In the genomic region with DNA sequence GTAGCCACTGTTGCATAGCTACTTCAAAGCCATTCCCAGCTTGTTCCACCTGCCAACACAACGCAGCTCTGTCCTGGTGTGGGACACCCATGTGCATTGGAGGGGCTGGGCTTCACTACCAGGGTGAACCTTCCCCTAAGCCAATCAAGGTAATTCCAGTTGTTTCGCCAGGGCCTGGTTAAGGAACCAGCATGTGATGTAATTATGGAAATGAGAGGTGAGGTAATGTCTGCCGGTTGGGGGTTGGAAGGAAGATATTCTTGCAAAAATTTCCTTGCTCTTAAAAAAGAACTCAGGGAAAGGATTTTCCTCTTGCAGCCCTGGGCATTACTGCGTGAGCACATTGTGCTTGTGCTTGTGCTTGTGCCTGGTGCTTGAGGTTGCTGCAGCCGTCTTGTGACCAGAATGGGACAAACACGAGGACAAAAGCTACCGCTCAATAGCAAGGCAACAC, we compare ENCODE assay signal across 2 cellular contexts.
TF ChIP-seq lines count a peak whose summit lies in the region.

No MANE protein-coding gene starts in this region.

TF ChIP-seq in IMR-90, 13 proteins besides CTCF, POLR2A, EP300 and RAD21:
- TF ChIP-seq CEBPB (IDR thresholded peaks at IDR 0.05; ENCODE audit: low read depth, low read length) (0 out of 2 replicates have a peak, but pooled peaks have one; percentile 27), SMC3 (IDR thresholded peaks at IDR 0.05; ENCODE audit: low read depth, low read length) (no peak)
TF ChIP-seq in IMR-90: peak in this region for 1.

TF ChIP-seq in HepG2, 621 proteins besides CTCF, POLR2A, EP300 and RAD21:
- TF ChIP-seq, protein P1, sequence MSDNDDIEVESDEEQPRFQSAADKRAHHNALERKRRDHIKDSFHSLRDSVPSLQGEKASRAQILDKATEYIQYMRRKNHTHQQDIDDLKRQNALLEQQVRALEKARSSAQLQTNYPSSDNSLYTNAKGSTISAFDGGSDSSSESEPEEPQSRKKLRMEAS (IDR thresholded peaks at IDR 0.05) = 0 out of 2 replicates have a peak, but pooled peaks have one; percentile 19
- TF ChIP-seq MYNN (CRISPR knock-in tag; IDR thresholded peaks at IDR 0.05; ENCODE audit: low read depth) (no peak), HDAC1 (CRISPR knock-in tag; IDR thresholded peaks at IDR 0.05) (0 out of 2 replicates have a peak, but pooled peaks have one; percentile 51), MYC (CRISPR knock-in tag; IDR thresholded peaks at IDR 0.05; ENCODE audit: borderline replicate concordance) (0 out of 2 replicates have a peak, but pooled peaks have one; percentile 33), CEBPG (CRISPR knock-in tag; IDR thresholded peaks at IDR 0.05) (peak; percentile 22; the same call in 1 of the 2 replicates), SAP130 (CRISPR knock-in tag; IDR thresholded peaks at IDR 0.05; ENCODE audit: low read depth) (peak; percentile 36; the same call in 1 of the 2 replicates), SP5 (CRISPR knock-in tag; IDR thresholded peaks at IDR 0.05; ENCODE audit: borderline replicate concordance, low read depth) (no peak), NR2C2 (CRISPR knock-in tag; IDR thresholded peaks at IDR 0.05; ENCODE audit: borderline replicate concordance) (no peak)
- TF ChIP-seq, protein P2, sequence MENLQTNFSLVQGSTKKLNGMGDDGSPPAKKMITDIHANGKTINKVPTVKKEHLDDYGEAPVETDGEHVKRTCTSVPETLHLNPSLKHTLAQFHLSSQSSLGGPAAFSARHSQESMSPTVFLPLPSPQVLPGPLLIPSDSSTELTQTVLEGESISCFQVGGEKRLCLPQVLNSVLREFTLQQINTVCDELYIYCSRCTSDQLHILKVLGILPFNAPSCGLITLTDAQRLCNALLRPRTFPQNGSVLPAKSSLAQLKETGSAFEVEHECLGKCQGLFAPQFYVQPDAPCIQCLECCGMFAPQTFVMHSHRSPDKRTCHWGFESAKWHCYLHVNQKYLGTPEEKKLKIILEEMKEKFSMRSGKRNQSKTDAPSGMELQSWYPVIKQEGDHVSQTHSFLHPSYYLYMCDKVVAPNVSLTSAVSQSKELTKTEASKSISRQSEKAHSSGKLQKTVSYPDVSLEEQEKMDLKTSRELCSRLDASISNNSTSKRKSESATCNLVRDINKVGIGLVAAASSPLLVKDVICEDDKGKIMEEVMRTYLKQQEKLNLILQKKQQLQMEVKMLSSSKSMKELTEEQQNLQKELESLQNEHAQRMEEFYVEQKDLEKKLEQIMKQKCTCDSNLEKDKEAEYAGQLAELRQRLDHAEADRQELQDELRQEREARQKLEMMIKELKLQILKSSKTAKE (CRISPR knock-in tag; IDR thresholded peaks at IDR 0.05; ENCODE audit: borderline replicate concordance) = no peak
- TF ChIP-seq, protein P3, sequence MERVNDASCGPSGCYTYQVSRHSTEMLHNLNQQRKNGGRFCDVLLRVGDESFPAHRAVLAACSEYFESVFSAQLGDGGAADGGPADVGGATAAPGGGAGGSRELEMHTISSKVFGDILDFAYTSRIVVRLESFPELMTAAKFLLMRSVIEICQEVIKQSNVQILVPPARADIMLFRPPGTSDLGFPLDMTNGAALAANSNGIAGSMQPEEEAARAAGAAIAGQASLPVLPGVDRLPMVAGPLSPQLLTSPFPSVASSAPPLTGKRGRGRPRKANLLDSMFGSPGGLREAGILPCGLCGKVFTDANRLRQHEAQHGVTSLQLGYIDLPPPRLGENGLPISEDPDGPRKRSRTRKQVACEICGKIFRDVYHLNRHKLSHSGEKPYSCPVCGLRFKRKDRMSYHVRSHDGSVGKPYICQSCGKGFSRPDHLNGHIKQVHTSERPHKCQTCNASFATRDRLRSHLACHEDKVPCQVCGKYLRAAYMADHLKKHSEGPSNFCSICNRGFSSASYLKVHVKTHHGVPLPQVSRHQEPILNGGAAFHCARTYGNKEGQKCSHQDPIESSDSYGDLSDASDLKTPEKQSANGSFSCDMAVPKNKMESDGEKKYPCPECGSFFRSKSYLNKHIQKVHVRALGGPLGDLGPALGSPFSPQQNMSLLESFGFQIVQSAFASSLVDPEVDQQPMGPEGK (CRISPR knock-in tag; IDR thresholded peaks at IDR 0.05) = 0 out of 2 replicates have a peak, but pooled peaks have one; percentile 11
- TF ChIP-seq, protein P4, sequence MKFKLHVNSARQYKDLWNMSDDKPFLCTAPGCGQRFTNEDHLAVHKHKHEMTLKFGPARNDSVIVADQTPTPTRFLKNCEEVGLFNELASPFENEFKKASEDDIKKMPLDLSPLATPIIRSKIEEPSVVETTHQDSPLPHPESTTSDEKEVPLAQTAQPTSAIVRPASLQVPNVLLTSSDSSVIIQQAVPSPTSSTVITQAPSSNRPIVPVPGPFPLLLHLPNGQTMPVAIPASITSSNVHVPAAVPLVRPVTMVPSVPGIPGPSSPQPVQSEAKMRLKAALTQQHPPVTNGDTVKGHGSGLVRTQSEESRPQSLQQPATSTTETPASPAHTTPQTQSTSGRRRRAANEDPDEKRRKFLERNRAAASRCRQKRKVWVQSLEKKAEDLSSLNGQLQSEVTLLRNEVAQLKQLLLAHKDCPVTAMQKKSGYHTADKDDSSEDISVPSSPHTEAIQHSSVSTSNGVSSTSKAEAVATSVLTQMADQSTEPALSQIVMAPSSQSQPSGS (CRISPR knock-in tag; IDR thresholded peaks at IDR 0.05) = peak; percentile 32; the same call in 1 of the 2 replicates
TF ChIP-seq in HepG2: peak in this region for 7.
